1 cellular context compared by ENCODE assay signal in the genomic region with DNA sequence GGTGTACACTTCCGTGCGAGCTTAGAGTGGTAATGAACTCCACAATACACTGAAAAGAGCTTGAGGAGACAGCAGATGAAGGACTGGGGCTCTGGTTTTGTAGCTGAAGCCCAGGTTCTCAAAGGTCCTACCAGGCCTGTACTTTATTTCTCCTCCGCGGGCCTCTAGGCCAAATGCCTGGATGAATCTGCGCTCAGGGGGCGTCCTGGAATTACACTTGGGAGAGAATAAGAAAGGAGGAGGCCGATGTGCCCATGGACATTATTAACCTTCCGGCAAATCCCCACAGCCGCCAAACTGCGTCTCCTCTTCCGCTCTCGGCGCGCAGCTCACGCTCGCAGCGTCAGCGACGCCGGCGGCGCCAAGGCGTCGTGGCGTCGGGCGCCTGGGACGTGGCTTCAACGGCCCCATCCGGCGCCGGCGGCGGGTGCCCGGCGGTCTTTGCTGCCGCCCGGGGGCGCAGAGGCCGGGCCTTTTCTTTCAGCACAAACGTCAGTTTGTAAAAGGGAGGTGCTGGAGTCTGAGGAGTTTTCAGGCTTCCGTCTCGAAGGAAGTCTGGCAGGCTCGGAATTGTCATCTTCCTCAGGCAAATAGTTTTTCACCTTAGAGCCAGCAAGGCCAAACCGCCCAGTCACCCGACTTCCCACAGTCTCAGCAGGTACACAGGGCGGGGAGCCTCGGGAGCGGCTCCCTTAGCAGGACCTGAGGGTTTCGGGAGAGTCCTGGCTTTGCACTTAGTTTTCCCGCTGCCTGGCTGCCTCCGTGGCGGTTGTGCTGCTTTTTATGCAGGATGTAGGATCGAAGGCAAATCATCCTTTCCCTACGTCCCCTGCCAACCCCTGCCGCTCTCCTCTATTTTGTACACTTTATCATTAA.
TF ChIP-seq lines count a peak whose summit lies in the region.

CCDC7 (plus strand) TSS at position 401 of the 876 bp plus-strand sequence. CDS start 5,503 bp downstream, outside the sequence.

TF ChIP-seq in K562, 482 proteins besides CTCF, POLR2A, EP300 and RAD21 (continued from another document and continues in another):
- TF ChIP-seq, protein P1, sequence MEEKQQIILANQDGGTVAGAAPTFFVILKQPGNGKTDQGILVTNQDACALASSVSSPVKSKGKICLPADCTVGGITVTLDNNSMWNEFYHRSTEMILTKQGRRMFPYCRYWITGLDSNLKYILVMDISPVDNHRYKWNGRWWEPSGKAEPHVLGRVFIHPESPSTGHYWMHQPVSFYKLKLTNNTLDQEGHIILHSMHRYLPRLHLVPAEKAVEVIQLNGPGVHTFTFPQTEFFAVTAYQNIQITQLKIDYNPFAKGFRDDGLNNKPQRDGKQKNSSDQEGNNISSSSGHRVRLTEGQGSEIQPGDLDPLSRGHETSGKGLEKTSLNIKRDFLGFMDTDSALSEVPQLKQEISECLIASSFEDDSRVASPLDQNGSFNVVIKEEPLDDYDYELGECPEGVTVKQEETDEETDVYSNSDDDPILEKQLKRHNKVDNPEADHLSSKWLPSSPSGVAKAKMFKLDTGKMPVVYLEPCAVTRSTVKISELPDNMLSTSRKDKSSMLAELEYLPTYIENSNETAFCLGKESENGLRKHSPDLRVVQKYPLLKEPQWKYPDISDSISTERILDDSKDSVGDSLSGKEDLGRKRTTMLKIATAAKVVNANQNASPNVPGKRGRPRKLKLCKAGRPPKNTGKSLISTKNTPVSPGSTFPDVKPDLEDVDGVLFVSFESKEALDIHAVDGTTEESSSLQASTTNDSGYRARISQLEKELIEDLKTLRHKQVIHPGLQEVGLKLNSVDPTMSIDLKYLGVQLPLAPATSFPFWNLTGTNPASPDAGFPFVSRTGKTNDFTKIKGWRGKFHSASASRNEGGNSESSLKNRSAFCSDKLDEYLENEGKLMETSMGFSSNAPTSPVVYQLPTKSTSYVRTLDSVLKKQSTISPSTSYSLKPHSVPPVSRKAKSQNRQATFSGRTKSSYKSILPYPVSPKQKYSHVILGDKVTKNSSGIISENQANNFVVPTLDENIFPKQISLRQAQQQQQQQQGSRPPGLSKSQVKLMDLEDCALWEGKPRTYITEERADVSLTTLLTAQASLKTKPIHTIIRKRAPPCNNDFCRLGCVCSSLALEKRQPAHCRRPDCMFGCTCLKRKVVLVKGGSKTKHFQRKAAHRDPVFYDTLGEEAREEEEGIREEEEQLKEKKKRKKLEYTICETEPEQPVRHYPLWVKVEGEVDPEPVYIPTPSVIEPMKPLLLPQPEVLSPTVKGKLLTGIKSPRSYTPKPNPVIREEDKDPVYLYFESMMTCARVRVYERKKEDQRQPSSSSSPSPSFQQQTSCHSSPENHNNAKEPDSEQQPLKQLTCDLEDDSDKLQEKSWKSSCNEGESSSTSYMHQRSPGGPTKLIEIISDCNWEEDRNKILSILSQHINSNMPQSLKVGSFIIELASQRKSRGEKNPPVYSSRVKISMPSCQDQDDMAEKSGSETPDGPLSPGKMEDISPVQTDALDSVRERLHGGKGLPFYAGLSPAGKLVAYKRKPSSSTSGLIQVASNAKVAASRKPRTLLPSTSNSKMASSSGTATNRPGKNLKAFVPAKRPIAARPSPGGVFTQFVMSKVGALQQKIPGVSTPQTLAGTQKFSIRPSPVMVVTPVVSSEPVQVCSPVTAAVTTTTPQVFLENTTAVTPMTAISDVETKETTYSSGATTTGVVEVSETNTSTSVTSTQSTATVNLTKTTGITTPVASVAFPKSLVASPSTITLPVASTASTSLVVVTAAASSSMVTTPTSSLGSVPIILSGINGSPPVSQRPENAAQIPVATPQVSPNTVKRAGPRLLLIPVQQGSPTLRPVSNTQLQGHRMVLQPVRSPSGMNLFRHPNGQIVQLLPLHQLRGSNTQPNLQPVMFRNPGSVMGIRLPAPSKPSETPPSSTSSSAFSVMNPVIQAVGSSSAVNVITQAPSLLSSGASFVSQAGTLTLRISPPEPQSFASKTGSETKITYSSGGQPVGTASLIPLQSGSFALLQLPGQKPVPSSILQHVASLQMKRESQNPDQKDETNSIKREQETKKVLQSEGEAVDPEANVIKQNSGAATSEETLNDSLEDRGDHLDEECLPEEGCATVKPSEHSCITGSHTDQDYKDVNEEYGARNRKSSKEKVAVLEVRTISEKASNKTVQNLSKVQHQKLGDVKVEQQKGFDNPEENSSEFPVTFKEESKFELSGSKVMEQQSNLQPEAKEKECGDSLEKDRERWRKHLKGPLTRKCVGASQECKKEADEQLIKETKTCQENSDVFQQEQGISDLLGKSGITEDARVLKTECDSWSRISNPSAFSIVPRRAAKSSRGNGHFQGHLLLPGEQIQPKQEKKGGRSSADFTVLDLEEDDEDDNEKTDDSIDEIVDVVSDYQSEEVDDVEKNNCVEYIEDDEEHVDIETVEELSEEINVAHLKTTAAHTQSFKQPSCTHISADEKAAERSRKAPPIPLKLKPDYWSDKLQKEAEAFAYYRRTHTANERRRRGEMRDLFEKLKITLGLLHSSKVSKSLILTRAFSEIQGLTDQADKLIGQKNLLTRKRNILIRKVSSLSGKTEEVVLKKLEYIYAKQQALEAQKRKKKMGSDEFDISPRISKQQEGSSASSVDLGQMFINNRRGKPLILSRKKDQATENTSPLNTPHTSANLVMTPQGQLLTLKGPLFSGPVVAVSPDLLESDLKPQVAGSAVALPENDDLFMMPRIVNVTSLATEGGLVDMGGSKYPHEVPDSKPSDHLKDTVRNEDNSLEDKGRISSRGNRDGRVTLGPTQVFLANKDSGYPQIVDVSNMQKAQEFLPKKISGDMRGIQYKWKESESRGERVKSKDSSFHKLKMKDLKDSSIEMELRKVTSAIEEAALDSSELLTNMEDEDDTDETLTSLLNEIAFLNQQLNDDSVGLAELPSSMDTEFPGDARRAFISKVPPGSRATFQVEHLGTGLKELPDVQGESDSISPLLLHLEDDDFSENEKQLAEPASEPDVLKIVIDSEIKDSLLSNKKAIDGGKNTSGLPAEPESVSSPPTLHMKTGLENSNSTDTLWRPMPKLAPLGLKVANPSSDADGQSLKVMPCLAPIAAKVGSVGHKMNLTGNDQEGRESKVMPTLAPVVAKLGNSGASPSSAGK (IDR thresholded peaks at IDR 0.05): peak; percentile 23; the same call in 1 of the 2 replicates
- TF ChIP-seq HLTF (IDR thresholded peaks at IDR 0.05) (no peak), ZNF644 (tag; IDR thresholded peaks at IDR 0.05; ENCODE audit: low read depth) (no peak; the same call in 1 of the 2 replicates), ZNF140 (CRISPR knock-in tag; IDR thresholded peaks at IDR 0.05) (no peak), EGR1 (conservative IDR thresholded peaks at IDR 0.05) (peak; percentile 77), BACH1 (tag; IDR thresholded peaks at IDR 0.05) (no peak), XRCC5 (IDR thresholded peaks at IDR 0.05; ENCODE audit: low read depth, low read length) (peak; percentile 91), CBX5 (IDR thresholded peaks at IDR 0.05; ENCODE audit: borderline replicate concordance, low read depth) (no peak), ETV1 (tag; conservative IDR thresholded peaks at IDR 0.05; ENCODE audit: low read depth) (0 out of 2 replicates have a peak, but pooled peaks have one; percentile 7), NFE2 (IDR thresholded peaks at IDR 0.05; ENCODE audit: low read depth) (peak; percentile 20; the same call in 1 of the 2 replicates), STAT6 (CRISPR knock-in tag; IDR thresholded peaks at IDR 0.05) (no peak), ZNF696 (CRISPR knock-in tag; conservative IDR thresholded peaks at IDR 0.05) (no peak), ETV5 (CRISPR knock-in tag; IDR thresholded peaks at IDR 0.05; ENCODE audit: low read depth) (peak; percentile 53; the same call in 1 of the 2 replicates), GTF2F1 (IDR thresholded peaks at IDR 0.05; ENCODE audit: low read depth, low read length) (no peak), SPI1 (IDR thresholded peaks at IDR 0.05; ENCODE audit: borderline replicate concordance, low read depth, low read length) (peak; percentile 49; the same call in 1 of the 2 replicates), FOXJ2 (tag; IDR thresholded peaks at IDR 0.05) (0 out of 2 replicates have a peak, but pooled peaks have one; percentile 10), ELF1 (tag; IDR thresholded peaks at IDR 0.05) (peak; percentile 90), ZNF444 (CRISPR knock-in tag; IDR thresholded peaks at IDR 0.05) (no peak), MAFK (IDR thresholded peaks at IDR 0.05; ENCODE audit: low read length) (no peak; the same call in 1 of the 2 replicates), CBX2 (IDR thresholded peaks at IDR 0.05; ENCODE audit: insufficient read depth, low read length, poor library complexity, severe bottlenecking) (no peak), PHF8 (IDR thresholded peaks at IDR 0.05; ENCODE audit: borderline replicate concordance, low read length) (peak; percentile 85), SAP30 (IDR thresholded peaks at IDR 0.05; ENCODE audit: borderline replicate concordance, insufficient read depth, low read depth, low read length, poor library complexity, severe bottlenecking) (peak; percentile 47), ZNF77 (CRISPR knock-in tag; IDR thresholded peaks at IDR 0.05) (no peak), MNT (conservative IDR thresholded peaks at IDR 0.05) (peak in 1 of 2 experiments; percentile 49; a peak in 1 of 4 replicates)
- TF ChIP-seq, protein P2, sequence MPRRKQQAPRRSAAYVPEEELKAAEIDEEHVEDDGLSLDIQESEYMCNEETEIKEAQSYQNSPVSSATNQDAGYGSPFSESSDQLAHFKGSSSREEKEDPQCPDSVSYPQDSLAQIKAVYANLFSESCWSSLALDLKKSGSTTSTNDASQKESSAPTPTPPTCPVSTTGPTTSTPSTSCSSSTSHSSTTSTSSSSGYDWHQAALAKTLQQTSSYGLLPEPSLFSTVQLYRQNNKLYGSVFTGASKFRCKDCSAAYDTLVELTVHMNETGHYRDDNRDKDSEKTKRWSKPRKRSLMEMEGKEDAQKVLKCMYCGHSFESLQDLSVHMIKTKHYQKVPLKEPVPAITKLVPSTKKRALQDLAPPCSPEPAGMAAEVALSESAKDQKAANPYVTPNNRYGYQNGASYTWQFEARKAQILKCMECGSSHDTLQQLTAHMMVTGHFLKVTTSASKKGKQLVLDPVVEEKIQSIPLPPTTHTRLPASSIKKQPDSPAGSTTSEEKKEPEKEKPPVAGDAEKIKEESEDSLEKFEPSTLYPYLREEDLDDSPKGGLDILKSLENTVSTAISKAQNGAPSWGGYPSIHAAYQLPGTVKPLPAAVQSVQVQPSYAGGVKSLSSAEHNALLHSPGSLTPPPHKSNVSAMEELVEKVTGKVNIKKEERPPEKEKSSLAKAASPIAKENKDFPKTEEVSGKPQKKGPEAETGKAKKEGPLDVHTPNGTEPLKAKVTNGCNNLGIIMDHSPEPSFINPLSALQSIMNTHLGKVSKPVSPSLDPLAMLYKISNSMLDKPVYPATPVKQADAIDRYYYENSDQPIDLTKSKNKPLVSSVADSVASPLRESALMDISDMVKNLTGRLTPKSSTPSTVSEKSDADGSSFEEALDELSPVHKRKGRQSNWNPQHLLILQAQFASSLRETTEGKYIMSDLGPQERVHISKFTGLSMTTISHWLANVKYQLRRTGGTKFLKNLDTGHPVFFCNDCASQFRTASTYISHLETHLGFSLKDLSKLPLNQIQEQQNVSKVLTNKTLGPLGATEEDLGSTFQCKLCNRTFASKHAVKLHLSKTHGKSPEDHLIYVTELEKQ (CRISPR knock-in tag; IDR thresholded peaks at IDR 0.05): no peak
- TF ChIP-seq, protein P3, sequence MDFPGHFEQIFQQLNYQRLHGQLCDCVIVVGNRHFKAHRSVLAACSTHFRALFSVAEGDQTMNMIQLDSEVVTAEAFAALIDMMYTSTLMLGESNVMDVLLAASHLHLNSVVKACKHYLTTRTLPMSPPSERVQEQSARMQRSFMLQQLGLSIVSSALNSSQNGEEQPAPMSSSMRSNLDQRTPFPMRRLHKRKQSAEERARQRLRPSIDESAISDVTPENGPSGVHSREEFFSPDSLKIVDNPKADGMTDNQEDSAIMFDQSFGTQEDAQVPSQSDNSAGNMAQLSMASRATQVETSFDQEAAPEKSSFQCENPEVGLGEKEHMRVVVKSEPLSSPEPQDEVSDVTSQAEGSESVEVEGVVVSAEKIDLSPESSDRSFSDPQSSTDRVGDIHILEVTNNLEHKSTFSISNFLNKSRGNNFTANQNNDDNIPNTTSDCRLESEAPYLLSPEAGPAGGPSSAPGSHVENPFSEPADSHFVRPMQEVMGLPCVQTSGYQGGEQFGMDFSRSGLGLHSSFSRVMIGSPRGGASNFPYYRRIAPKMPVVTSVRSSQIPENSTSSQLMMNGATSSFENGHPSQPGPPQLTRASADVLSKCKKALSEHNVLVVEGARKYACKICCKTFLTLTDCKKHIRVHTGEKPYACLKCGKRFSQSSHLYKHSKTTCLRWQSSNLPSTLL (IDR thresholded peaks at IDR 0.05): no peak
- TF ChIP-seq, protein P4, sequence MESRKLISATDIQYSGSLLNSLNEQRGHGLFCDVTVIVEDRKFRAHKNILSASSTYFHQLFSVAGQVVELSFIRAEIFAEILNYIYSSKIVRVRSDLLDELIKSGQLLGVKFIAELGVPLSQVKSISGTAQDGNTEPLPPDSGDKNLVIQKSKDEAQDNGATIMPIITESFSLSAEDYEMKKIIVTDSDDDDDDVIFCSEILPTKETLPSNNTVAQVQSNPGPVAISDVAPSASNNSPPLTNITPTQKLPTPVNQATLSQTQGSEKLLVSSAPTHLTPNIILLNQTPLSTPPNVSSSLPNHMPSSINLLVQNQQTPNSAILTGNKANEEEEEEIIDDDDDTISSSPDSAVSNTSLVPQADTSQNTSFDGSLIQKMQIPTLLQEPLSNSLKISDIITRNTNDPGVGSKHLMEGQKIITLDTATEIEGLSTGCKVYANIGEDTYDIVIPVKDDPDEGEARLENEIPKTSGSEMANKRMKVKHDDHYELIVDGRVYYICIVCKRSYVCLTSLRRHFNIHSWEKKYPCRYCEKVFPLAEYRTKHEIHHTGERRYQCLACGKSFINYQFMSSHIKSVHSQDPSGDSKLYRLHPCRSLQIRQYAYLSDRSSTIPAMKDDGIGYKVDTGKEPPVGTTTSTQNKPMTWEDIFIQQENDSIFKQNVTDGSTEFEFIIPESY (CRISPR knock-in tag; IDR thresholded peaks at IDR 0.05): no peak
